ENCODE assay signal across 28 cellular contexts in genomic region chr2:16036951-16037350, GRCh38.
"Had no signal": no experiment of that assay in that cellular context is flagged by ENCODE, and none has a peak within 500 bp of the region (broad histone marks: within the 10 kb centered on the region; RNA-seq: fewer than 3 reads in every experiment).

No MANE protein-coding gene starts in this region.

- H3K27me3 ChIP-seq: body of pancreas, foreskin keratinocyte had no signal

- DNase-seq: activated CD4-positive, alpha-beta memory T cell treated with anti-CD3 and anti-CD28 coated beads, Interleukin-2, amount 10 ng/mL, durations not matched to agents 7 days and 5 days; activated CD4-positive, alpha-beta T cell treated with anti-CD3 and anti-CD28 coated beads for 1 hour; activated CD4-positive, alpha-beta T cell treated with anti-CD3 and anti-CD28 coated beads for 4 hours; activated CD4-positive, alpha-beta T cell treated with anti-CD3 and anti-CD28 coated beads, Interleukin-2, amount 10 ng/mL, durations not matched to agents 7 days and 5 days; activated CD4-positive, alpha-beta T cell treated with anti-CD3 and anti-CD28 coated beads, Interleukin-2, amount 50 U/mL, for 4 hours; activated CD8-positive, alpha-beta memory T cell treated with anti-CD3 and anti-CD28 coated beads, Interleukin-2, amount 50 U/mL, for 48 hours; activated effector memory CD4-positive, alpha-beta T cell treated with Interleukin-2 at 50 U/mL for 16 hours; activated gamma-delta T cell treated with Interleukin-2 at 50 U/mL for 16 hours; activated naive CD4-positive, alpha-beta T cell treated with anti-CD3 and anti-CD28 coated beads, Interleukin-2, amount 50 U/mL, for 16 hours; activated naive CD4-positive, alpha-beta T cell treated with Interleukin-2 at 50 U/mL for 16 hours; activated T-cell treated with anti-CD3 and anti-CD28 coated beads for 4 hours; activated T-cell treated with anti-CD3 and anti-CD28 coated beads, Interleukin-2, amount 50 U/mL, for 4 hours; amniotic stem cell; body of pancreas; cortex of kidney; dermis blood vessel endothelial cell; effector CD4-positive, alpha-beta T cell; effector memory CD8-positive, alpha-beta T cell; erythroblast; foreskin keratinocyte; gastrocnemius medialis; heart right ventricle; T-helper 2 cell had no signal

- H3K4me3 ChIP-seq: body of pancreas, esophagus muscularis mucosa, gastrocnemius medialis, heart right ventricle had no signal

- H3K27ac ChIP-seq: body of pancreas, esophagus muscularis mucosa, foreskin keratinocyte, gastrocnemius medialis, heart right ventricle had no signal

- H3K27me3 Mint-ChIP-seq: activated CD4-positive, alpha-beta memory T cell treated with anti-CD3 and anti-CD28 coated beads, Interleukin-2, amount 10 ng/mL, durations not matched to agents 7 days and 5 days; activated CD4-positive, alpha-beta T cell treated with anti-CD3 and anti-CD28 coated beads, Interleukin-2, amount 10 ng/mL, durations not matched to agents 7 days and 5 days; effector memory CD8-positive, alpha-beta T cell had no signal

- H3K9me3 Mint-ChIP-seq: activated CD4-positive, alpha-beta memory T cell treated with anti-CD3 and anti-CD28 coated beads, Interleukin-2, amount 10 ng/mL, durations not matched to agents 7 days and 5 days; activated CD4-positive, alpha-beta T cell treated with anti-CD3 and anti-CD28 coated beads, Interleukin-2, amount 10 ng/mL, durations not matched to agents 7 days and 5 days; activated T-cell treated with anti-CD3 and anti-CD28 coated beads, Interleukin-2, amount 50 U/mL, for 4 hours; activated T-helper 17 cell treated with anti-CD3 and anti-CD28 coated beads, Interleukin-2, amount 50 U/mL, for 72 hours had no signal

- H3K4me1 ChIP-seq: body of pancreas, esophagus muscularis mucosa, foreskin keratinocyte, gastrocnemius medialis, heart right ventricle had no signal

- H3K4me1 Mint-ChIP-seq: activated CD4-positive, alpha-beta memory T cell treated with anti-CD3 and anti-CD28 coated beads, Interleukin-2, amount 10 ng/mL, durations not matched to agents 7 days and 5 days; activated CD4-positive, alpha-beta T cell treated with anti-CD3 and anti-CD28 coated beads, Interleukin-2, amount 10 ng/mL, durations not matched to agents 7 days and 5 days; activated T-helper 17 cell treated with anti-CD3 and anti-CD28 coated beads, Interleukin-2, amount 50 U/mL, for 72 hours had no signal

- H3K36me3 Mint-ChIP-seq: activated naive CD8-positive, alpha-beta T cell; WTC11 had no signal

- H3K36me3 ChIP-seq: esophagus muscularis mucosa, gastrocnemius medialis, heart right ventricle had no signal

- H3K27ac Mint-ChIP-seq: activated CD4-positive, alpha-beta memory T cell treated with anti-CD3 and anti-CD28 coated beads, Interleukin-2, amount 10 ng/mL, durations not matched to agents 7 days and 5 days; activated CD4-positive, alpha-beta T cell treated with anti-CD3 and anti-CD28 coated beads, Interleukin-2, amount 10 ng/mL, durations not matched to agents 7 days and 5 days; activated naive CD8-positive, alpha-beta T cell; activated T-helper 17 cell treated with anti-CD3 and anti-CD28 coated beads, Interleukin-2, amount 50 U/mL, for 72 hours; effector memory CD8-positive, alpha-beta T cell; WTC11 had no signal

- H3K4me3 Mint-ChIP-seq: activated CD4-positive, alpha-beta memory T cell treated with anti-CD3 and anti-CD28 coated beads, Interleukin-2, amount 10 ng/mL, durations not matched to agents 7 days and 5 days; activated CD4-positive, alpha-beta T cell treated with anti-CD3 and anti-CD28 coated beads, Interleukin-2, amount 10 ng/mL, durations not matched to agents 7 days and 5 days; activated naive CD8-positive, alpha-beta T cell; activated T-cell treated with anti-CD3 and anti-CD28 coated beads, Interleukin-2, amount 50 U/mL, for 4 hours; activated T-helper 17 cell treated with anti-CD3 and anti-CD28 coated beads, Interleukin-2, amount 50 U/mL, for 72 hours; effector memory CD8-positive, alpha-beta T cell; WTC11 had no signal

- H3K9me3 ChIP-seq: body of pancreas, esophagus muscularis mucosa, gastrocnemius medialis, heart right ventricle had no signal

- FAIRE-seq: colon had no signal
